In the genomic region with DNA sequence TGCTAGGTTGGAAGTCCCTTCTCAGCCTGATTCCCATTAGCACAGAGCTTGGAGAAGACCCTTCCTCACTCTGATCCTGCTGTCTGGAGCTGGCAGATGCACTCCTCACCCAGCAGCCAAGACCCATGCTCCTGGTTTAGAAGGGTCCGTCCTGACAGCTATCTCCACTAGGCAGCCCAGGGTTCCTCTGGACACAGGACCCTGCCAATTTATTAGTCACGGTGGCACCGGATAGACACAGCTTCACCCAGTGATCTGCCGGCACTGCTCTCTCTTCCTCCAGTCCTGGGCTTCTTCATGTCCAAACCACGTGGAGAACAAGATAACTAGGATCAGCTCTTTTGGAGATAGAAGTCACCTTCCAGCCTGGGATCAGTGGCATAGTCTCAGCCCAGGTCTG, we compare ENCODE assay signal across 15 cellular contexts. TPM values are rescaled to one million over a fixed set of nuclear protein-coding genes. Genes with fewer than 3 reads are reported as not detected.
"Had no signal": no experiment of that assay in that cellular context is flagged by ENCODE, and none has a peak within 500 bp of the region (broad histone marks: within the 10 kb centered on the region; RNA-seq: fewer than 3 reads in every experiment).

No MANE protein-coding gene starts in this region.

- H3K27ac Mint-ChIP-seq: activated CD4-positive, alpha-beta memory T cell treated with anti-CD3 and anti-CD28 coated beads, Interleukin-2, amount 10 ng/mL, durations not matched to agents 7 days and 5 days; activated CD4-positive, alpha-beta T cell treated with anti-CD3 and anti-CD28 coated beads, Interleukin-2, amount 10 ng/mL, durations not matched to agents 24 days and 14 days; activated naive CD4-positive, alpha-beta T cell treated with anti-CD3 and anti-CD28 coated beads, Interleukin-2, amount 10 ng/mL, durations not matched to agents 7 days and 5 days; naive thymus-derived CD4-positive, alpha-beta T cell; neural progenitor cell had no signal

- H3K36me3 Mint-ChIP-seq: activated naive CD4-positive, alpha-beta T cell treated with anti-CD3 and anti-CD28 coated beads, Interleukin-2, amount 10 ng/mL, durations not matched to agents 7 days and 5 days; naive thymus-derived CD4-positive, alpha-beta T cell; neural progenitor cell had no signal

- H3K4me2 ChIP-seq: neural progenitor cell had no signal

- H3K4me3 ChIP-seq: heart left ventricle, lower lobe of right lung, neural progenitor cell, prostate gland, upper lobe of right lung had no signal

- H3K9ac ChIP-seq: neural progenitor cell had no signal

- H3K9me3 Mint-ChIP-seq: activated CD4-positive, alpha-beta memory T cell treated with anti-CD3 and anti-CD28 coated beads, Interleukin-2, amount 10 ng/mL, durations not matched to agents 7 days and 5 days; activated CD4-positive, alpha-beta T cell treated with anti-CD3 and anti-CD28 coated beads, Interleukin-2, amount 10 ng/mL, durations not matched to agents 24 days and 14 days; activated naive CD4-positive, alpha-beta T cell treated with anti-CD3 and anti-CD28 coated beads, Interleukin-2, amount 10 ng/mL, durations not matched to agents 7 days and 5 days; neural progenitor cell had no signal

- H2AFZ ChIP-seq: neural progenitor cell had no signal

- DNase-seq: activated CD4-positive, alpha-beta memory T cell treated with anti-CD3 and anti-CD28 coated beads, Interleukin-2, amount 10 ng/mL, durations not matched to agents 7 days and 5 days; activated CD4-positive, alpha-beta T cell treated with anti-CD3 and anti-CD28 coated beads, Interleukin-2, amount 10 ng/mL, durations not matched to agents 24 days and 14 days; activated effector memory CD4-positive, alpha-beta T cell treated with anti-CD3 and anti-CD28 coated beads, Interleukin-2, amount 50 U/mL, for 16 hours; activated naive CD4-positive, alpha-beta T cell treated with anti-CD3 and anti-CD28 coated beads, Interleukin-2, amount 10 ng/mL, durations not matched to agents 7 days and 5 days; activated T-cell treated with anti-CD3 and anti-CD28 coated beads for 4 hours; heart left ventricle; kidney; lower lobe of right lung; naive thymus-derived CD4-positive, alpha-beta T cell; stimulated activated CD4-positive, alpha-beta T cell treated with anti-CD3 and anti-CD28 coated beads, Interleukin-2, amount 100 ng/mL, for 48 hours; stimulated activated naive CD4-positive, alpha-beta T cell treated with Interleukin-2 at 50 U/mL for 16 hours; upper lobe of right lung had no signal

- H3K4me1 ChIP-seq: lower lobe of right lung, prostate gland, upper lobe of right lung had no signal

- H3K9me3 ChIP-seq: heart left ventricle, lower lobe of right lung, prostate gland, upper lobe of right lung had no signal

- H3K27ac ChIP-seq: epithelial cell of prostate, heart left ventricle, lower lobe of right lung, neural progenitor cell, prostate gland, upper lobe of right lung had no signal

- H3K36me3 ChIP-seq: heart left ventricle, lower lobe of right lung, neural progenitor cell, prostate gland, upper lobe of right lung had no signal

- ATAC-seq: heart left ventricle; lower lobe of right lung; naive thymus-derived CD4-positive, alpha-beta T cell; upper lobe of right lung had no signal

- H3K27me3 ChIP-seq: neural progenitor cell, upper lobe of right lung had no signal

- H3K4me3 Mint-ChIP-seq: activated CD4-positive, alpha-beta memory T cell treated with anti-CD3 and anti-CD28 coated beads, Interleukin-2, amount 10 ng/mL, durations not matched to agents 7 days and 5 days; activated CD4-positive, alpha-beta T cell treated with anti-CD3 and anti-CD28 coated beads, Interleukin-2, amount 10 ng/mL, durations not matched to agents 24 days and 14 days; activated naive CD4-positive, alpha-beta T cell treated with anti-CD3 and anti-CD28 coated beads, Interleukin-2, amount 10 ng/mL, durations not matched to agents 7 days and 5 days; naive thymus-derived CD4-positive, alpha-beta T cell; neural progenitor cell had no signal

RNA-seq across cellular contexts. Expression of a gene that starts 26.2 kb away (rescaled TPM):
- polyA plus RNA-seq: heart left ventricle; naive thymus-derived CD4-positive, alpha-beta T cell had no signal
